ENCODE assay signal across 21 cellular contexts in genomic region chr3:183028416-183028815, GRCh38.
"Had no signal": no experiment of that assay in that cellular context is flagged by ENCODE, and none has a peak within 500 bp of the region (broad histone marks: within the 10 kb centered on the region; RNA-seq: fewer than 3 reads in every experiment).

No MANE protein-coding gene starts in this region.

- H3K36me3 ChIP-seq: colonic mucosa had no signal

- H3K9me3 Mint-ChIP-seq: dendritic cell treated with granulocyte-macrophage colony-stimulating factor and Interleukin-4, amounts not matched to agents 40 ng/mL and 50 ng/mL, for 4 days; effector memory CD8-positive, alpha-beta T cell; endodermal cell had no signal

- DNase-seq: colonic mucosa; cortex of kidney; effector CD8-positive, alpha-beta T cell; effector memory CD8-positive, alpha-beta T cell; endodermal cell; foreskin keratinocyte; glutamatergic neuron; head of caudate nucleus; heart right ventricle; hippocampal formation; left cardiac atrium; left lung; left ventricle myocardium superior; lower lobe of right lung; mesenchymal stem cell; mucosa of descending colon; naive B cell had no signal

- H3K9me3 ChIP-seq: colonic mucosa, gastroesophageal sphincter, left lung, lower lobe of right lung, mucosa of descending colon had no signal

- H3K27ac ChIP-seq: colonic mucosa, esophagus muscularis mucosa, foreskin keratinocyte, gastroesophageal sphincter, heart right ventricle, left lung, lower lobe of right lung had no signal

- H3K27me3 Mint-ChIP-seq: dendritic cell treated with granulocyte-macrophage colony-stimulating factor and Interleukin-4, amounts not matched to agents 40 ng/mL and 50 ng/mL, for 4 days; effector memory CD8-positive, alpha-beta T cell; naive B cell had no signal

- H3K4me3 ChIP-seq: colonic mucosa, esophagus muscularis mucosa, gastroesophageal sphincter, heart right ventricle, left lung, lower lobe of right lung, mucosa of descending colon had no signal

- ATAC-seq: effector memory CD8-positive, alpha-beta T cell; foreskin keratinocyte; gastroesophageal sphincter; heart right ventricle; left cardiac atrium; left lung; left ventricle myocardium superior; lower lobe of right lung; mucosa of descending colon had no signal

- H3K4me1 ChIP-seq: colonic mucosa, esophagus muscularis mucosa, foreskin keratinocyte, gastroesophageal sphincter, heart right ventricle, left lung, lower lobe of right lung had no signal

- H3K4me3 Mint-ChIP-seq: dendritic cell treated with granulocyte-macrophage colony-stimulating factor and Interleukin-4, amounts not matched to agents 40 ng/mL and 50 ng/mL, for 4 days; effector memory CD8-positive, alpha-beta T cell; endodermal cell; mesothelial cell of epicardium; naive B cell had no signal

- H3K27ac Mint-ChIP-seq: dendritic cell treated with granulocyte-macrophage colony-stimulating factor and Interleukin-4, amounts not matched to agents 40 ng/mL and 50 ng/mL, for 4 days; effector memory CD8-positive, alpha-beta T cell; endodermal cell; mesothelial cell of epicardium; naive B cell had no signal

- H3K27me3 ChIP-seq: colonic mucosa, esophagus muscularis mucosa, foreskin keratinocyte, gastroesophageal sphincter, heart right ventricle, left lung had no signal

- H3K4me1 Mint-ChIP-seq: endodermal cell, naive B cell had no signal
